ENCODE assay signal across 11 cellular contexts in genomic region chr4:169189372-169189771, GRCh38.
DNase-seq lines count a peak whose midpoint lies in the region; ATAC-seq and TF ChIP-seq lines count a peak whose summit lies in the region.
"Had no signal": no experiment of that assay in that cellular context is flagged by ENCODE, and none has a peak within 500 bp of the region (broad histone marks: within the 10 kb centered on the region; RNA-seq: fewer than 3 reads in every experiment).

No MANE protein-coding gene starts in this region.

- peaks cover 1% of the 10 kb centered on the region for H3K36me3 Mint-ChIP-seq in activated naive CD4-positive, alpha-beta T cell treated with anti-CD3 and anti-CD28 coated beads for 36 hours (ENCODE audit: low read depth)

- no peak overlapping the region for H3K4me3 ChIP-seq in mucosa of descending colon
- H3K4me3 ChIP-seq in heart left ventricle = no peak overlapping the region
- H3K4me3 ChIP-seq: ascending aorta, skin epidermis had no signal

- H3K4me1 ChIP-seq in mucosa of descending colon (ENCODE audit: low read depth) (no peaks in the 10 kb centered on the region), heart left ventricle (peaks cover 0 to 26% (median 8%) of the 10 kb centered on the region in 12 donors)

- TF ChIP-seq CTCF in mucosa of descending colon (IDR thresholded peaks at IDR 0.05) (no peak), heart left ventricle (IDR thresholded peaks at IDR 0.05) (no peak)

- H3K9me3 Mint-ChIP-seq in activated naive CD4-positive, alpha-beta T cell treated with anti-CD3 and anti-CD28 coated beads for 36 hours = no peaks in the 10 kb centered on the region

- CTCF ChIA-PET in activated naive CD4-positive, alpha-beta T cell treated with anti-CD3 and anti-CD28 coated beads for 36 hours (lab: Charles Lee) = no interaction called here

- no peaks in the 10 kb centered on the region for H3K27me3 ChIP-seq in heart left ventricle
- H3K27me3 ChIP-seq: ascending aorta had no signal

- peak; percentile 82 for ATAC-seq in GM18870 (IDR thresholded peaks at IDR 0.05; ENCODE audit: unreplicated experiment)
- peak; percentile 92 for ATAC-seq in GM21619 (IDR thresholded peaks at IDR 0.05; ENCODE audit: unreplicated experiment)
- peak; percentile 69 for ATAC-seq in HG03159 (IDR thresholded peaks at IDR 0.05; ENCODE audit: unreplicated experiment)
- ATAC-seq in mucosa of descending colon = peak; percentile 20
- no peak for ATAC-seq in heart left ventricle

- no peak overlapping the region for H3K4me3 Mint-ChIP-seq in activated naive CD4-positive, alpha-beta T cell treated with anti-CD3 and anti-CD28 coated beads for 36 hours

- TF ChIP-seq POLR2A in heart left ventricle (IDR thresholded peaks at IDR 0.05) = no peak

- no peak overlapping the region for H3K27ac Mint-ChIP-seq in activated naive CD4-positive, alpha-beta T cell treated with anti-CD3 and anti-CD28 coated beads for 36 hours

- H3K4me1 Mint-ChIP-seq in activated naive CD4-positive, alpha-beta T cell treated with anti-CD3 and anti-CD28 coated beads for 36 hours (ENCODE audit: low read depth) = no peaks in the 10 kb centered on the region

- intact Hi-C loops in mucosa of descending colon (cut with DNase I, micrococcal nuclease) (no loop called here), heart left ventricle (cut with DNase I) (no loop called here)
- intact Hi-C loops in activated naive CD4-positive, alpha-beta T cell treated with anti-CD3 and anti-CD28 coated beads for 36 hours (cut with micrococcal nuclease) = no loop called here

- H3K27ac ChIP-seq in substantia nigra (ENCODE audit: low read depth, low read length, poor library complexity, severe bottlenecking) = no peak overlapping the region
- no peak overlapping the region for H3K27ac ChIP-seq in heart left ventricle
- H3K27ac ChIP-seq: ascending aorta, skin epidermis had no signal

- H3K9me3 ChIP-seq in mucosa of descending colon (no peaks in the 10 kb centered on the region), heart left ventricle (peaks cover 0 to under 1% (median 0%) of the 10 kb centered on the region in 12 donors)
- H3K9me3 ChIP-seq: ascending aorta had no signal

- H3K27me3 Mint-ChIP-seq in activated naive CD4-positive, alpha-beta T cell treated with anti-CD3 and anti-CD28 coated beads for 36 hours (ENCODE audit: low read depth) = peaks cover 15% of the 10 kb centered on the region

- 83 to 91% (median 85%) methylated on average over 4 of the region's 4 CpGs for WGBS in heart left ventricle, 4 donors

- DNase-seq in mucosa of descending colon = no peak
- no peak for DNase-seq in activated naive CD4-positive, alpha-beta T cell treated with anti-CD3 and anti-CD28 coated beads for 36 hours
- DNase-seq in substantia nigra (lab: John Stamatoyannopoulos, UW) = no peak
- DNase-seq in islet precursor cell = no peak
- DNase-seq in heart left ventricle = no peak
- DNase-seq: activated CD8-positive, alpha-beta memory T cell treated with anti-CD3 and anti-CD28 coated beads, Interleukin-2, amount 50 U/mL, for 4 hours had no signal

- H3K36me3 ChIP-seq in mucosa of descending colon (ENCODE audit: low read depth) = no peaks in the 10 kb centered on the region
- H3K36me3 ChIP-seq in heart left ventricle = no peaks in the 10 kb centered on the region
- H3K36me3 ChIP-seq: ascending aorta had no signal

Comparison
In these comparisons a context has a peak if more than half of its experiments do, and no peak if none do; other contexts are left out.
1. ATAC-seq: peak in GM18870 (single experiment), GM21619 (single experiment), HG03159 (single experiment) and mucosa of descending colon (single experiment); none in heart left ventricle (0 of 4).